ENCODE assay signal across 27 cellular contexts in genomic region chr7:88147949-88148348, GRCh38.
DNase-seq lines count a peak whose midpoint lies in the region; ATAC-seq, FAIRE-seq and TF ChIP-seq lines count a peak whose summit lies in the region.
"Had no signal": no experiment of that assay in that cellular context is flagged by ENCODE, and none has a peak within 500 bp of the region (broad histone marks: within the 10 kb centered on the region; RNA-seq: fewer than 3 reads in every experiment).

No MANE protein-coding gene starts in this region.

- H3K9me1 ChIP-seq in K562 (ENCODE audit: control insufficient read depth, insufficient read depth, low read length): no peaks in the 10 kb centered on the region

- peak overlapping the region; percentile 54 for H3K27ac Mint-ChIP-seq in GM23338
- peak overlapping the region in 2 of 3 experiments; percentile 0 to 23 for H3K27ac Mint-ChIP-seq in nephron
- H3K27ac Mint-ChIP-seq: CD8-positive, alpha-beta T cell; HFFc6 had no signal

- no peaks in the 10 kb centered on the region for H4K20me1 ChIP-seq in GM23338 (replicated peaks; ENCODE audit: insufficient read depth)
- H4K20me1 ChIP-seq in K562 (replicated peaks; ENCODE audit: control insufficient read depth, insufficient read depth, low read length): no peaks in the 10 kb centered on the region

- TF ChIP-seq CTCF in GM23338 (conservative IDR thresholded peaks at IDR 0.05; ENCODE audit: low read depth in 2 of 2): no peak
- TF ChIP-seq CTCF in K562 (IDR thresholded peaks at IDR 0.05 in 2 of 3, conservative IDR thresholded peaks at IDR 0.05 in 1 of 3; ENCODE audit: insufficient read depth in 2 of 3, low read depth in 1 of 3, low read length in 3 of 3): no peak
- TF ChIP-seq CTCF in nephron (IDR thresholded peaks at IDR 0.05; ENCODE audit: unreplicated experiment in 3 of 3): no peak

- ATAC-seq in GM23338: no peak
- peak; percentile 42; the same call in 2 of the 3 replicates for ATAC-seq in K562
- ATAC-seq: CD8-positive, alpha-beta T cell; Panc1; SK-N-SH treated with all-trans-retinoic acid at 6 μM for 48 hours had no signal

- H3K36me3 ChIP-seq in GM23338 (ENCODE audit: insufficient read depth) (no peaks in the 10 kb centered on the region; the same call in 1 of the 2 replicates), K562 (ENCODE audit: control insufficient read depth, insufficient read depth, low read length) (no peaks in the 10 kb centered on the region)
- H3K36me3 ChIP-seq: HAP-1, MG63 had no signal

- no peak for TF ChIP-seq RAD21 in K562 (CRISPR knock-in tag; conservative IDR thresholded peaks at IDR 0.05 in 1 of 2, IDR thresholded peaks at IDR 0.05 in 1 of 2)

- intact Hi-C loops in K562 (cut with micrococcal nuclease): no loop called here

- DNase-seq in G401 (ENCODE audit: low spot score) (peak; percentile 42), GM23338 (ENCODE audit: low spot score) (no peak), K562 (ENCODE audit: extremely low read depth in 1 of 4, low spot score in 3 of 4) (no peak), GM19239 (ENCODE audit: insufficient read length, low spot score) (no peak), NCI-H1417 treated with DMSO at 0.1 percent for 48 hours (lab: John Stamatoyannopoulos, UW) (no peak), GDM1 (lab: John Stamatoyannopoulos, UW) (no peak)
- DNase-seq: Caco-2; CD8-positive, alpha-beta T cell; DMS79 treated with DMSO at 0.1 percent for 48 hours; GOT3; HFFc6; KG1; MG63; NCI-H1105 treated with DMSO at 0.1 percent for 48 hours; NCI-H1694; NCI-H2029 treated with DMSO at 0.1 percent for 48 hours; NCI-H446 treated with DMSO at 0.1 percent for 48 hours; NCI-H526; NCI-H82; NK-92 treated with Interleukin-12 subunit alpha and Interleukin-12 subunit beta, amount 100 ng/mL, for 24 hours had no signal

- no peaks in the 10 kb centered on the region for H3F3A ChIP-seq in GM23338 (replicated peaks; ENCODE audit: low read depth)

- H3K9me3 Mint-ChIP-seq in GM23338: no peaks in the 10 kb centered on the region
- H3K9me3 Mint-ChIP-seq in nephron: no peaks in the 10 kb centered on the region
- H3K9me3 Mint-ChIP-seq: CD8-positive, alpha-beta T cell; HFFc6 had no signal

- TF ChIP-seq EP300 in K562 (IDR thresholded peaks at IDR 0.05; ENCODE audit: low read length): no peak

- H3K79me2 ChIP-seq in GM23338 (replicated peaks; ENCODE audit: insufficient read depth) (no peaks in the 10 kb centered on the region), K562 (ENCODE audit: control insufficient read depth, insufficient read depth, low read length) (no peaks in the 10 kb centered on the region)

- POLR2A ChIA-PET in K562 (lab: Yijun Ruan, JAX): interaction anchor here (0.6 kb wide), 1 partner anchor 55 kb away, joined by 4 read pairs; no protein-coding TSS in a partner anchor

- BruUV-seq in K562 (replicated peaks; lab: Mats Ljungman, UMichigan): no TSS peak

- H2AFZ ChIP-seq in GM23338 (no peak overlapping the region), K562 (ENCODE audit: low read depth, low read length) (no peak overlapping the region)

- FAIRE-seq in K562 (lab: Jason Lieb, UNC): no peak
- FAIRE-seq in GM19239 (lab: Jason Lieb, UNC): no peak
- FAIRE-seq: GM18507, HTR-8/SVneo had no signal

- H3K9ac ChIP-seq in K562 (ENCODE audit: insufficient read depth in 1 of 2, low read depth in 2 of 2, low read length in 2 of 2): no peak overlapping the region

- peaks cover 10% of the 10 kb centered on the region; the same call in 2 of the 3 replicates for H3K4me1 Mint-ChIP-seq in GM23338
- H3K4me1 Mint-ChIP-seq in nephron: no peaks in the 10 kb centered on the region

- 0 out of 3 replicates have a peak, but pooled peaks cover 2% of the 10 kb centered on the region for H3K36me3 Mint-ChIP-seq in GM23338 (ENCODE audit: low read depth)
- H3K36me3 Mint-ChIP-seq in nephron (ENCODE audit: low read depth): no peaks in the 10 kb centered on the region

- H3K4me1 ChIP-seq in GM23338 (ENCODE audit: insufficient read depth) (peaks cover 4% of the 10 kb centered on the region; the same call in 1 of the 2 replicates), K562 (replicated peaks in 1 of 2; ENCODE audit: control insufficient read depth in 2 of 2, insufficient read depth in 2 of 2, low read length in 2 of 2) (no peaks in the 10 kb centered on the region)
- H3K4me1 ChIP-seq: HAP-1 had no signal

- no peak overlapping the region for H3K27ac ChIP-seq in GM23338 (ENCODE audit: low read depth)
- no peak overlapping the region for H3K27ac ChIP-seq in K562 (ENCODE audit: extremely low read depth, low read depth, low read length)
- H3K27ac ChIP-seq: C4-2B had no signal

- WGBS in K562 (ENCODE audit: insufficient coverage, low coverage, missing lambda C conversion rate): 0% methylated on average over 1 of the region's 1 CpG

- H3K4me2 ChIP-seq in GM23338 (no peak overlapping the region), K562 (ENCODE audit: insufficient read depth, low read length) (no peak overlapping the region)

- CTCF ChIA-PET in K562 (lab: Yijun Ruan, JAX; ENCODE audit: low intra/inter-chr PET ratio): no interaction called here

- no peak overlapping the region for H3K4me3 ChIP-seq in GM23338
- H3K4me3 ChIP-seq in K562: no peak overlapping the region
- H3K4me3 ChIP-seq: HAP-1, MG63 had no signal

- no peak overlapping the region for H3K4me3 Mint-ChIP-seq in GM23338
- H3K4me3 Mint-ChIP-seq in nephron: no peak overlapping the region
- H3K4me3 Mint-ChIP-seq: CD8-positive, alpha-beta T cell; HFFc6 had no signal

- no peak for TF ChIP-seq POLR2A in K562 (conservative IDR thresholded peaks at IDR 0.05)

- no peaks in the 10 kb centered on the region for H3K9me2 ChIP-seq in GM23338 (ENCODE audit: insufficient read depth)

- H3K27me3 Mint-ChIP-seq in GM23338 (ENCODE audit: insufficient read depth, low read depth, poor library complexity): no peaks in the 10 kb centered on the region
- no peaks in the 10 kb centered on the region for H3K27me3 Mint-ChIP-seq in nephron (ENCODE audit: low read depth)

- H3K9me3 ChIP-seq in K562 (replicated peaks; ENCODE audit: control insufficient read depth, insufficient read depth, low read depth, low read length): no peaks in the 10 kb centered on the region
- H3K9me3 ChIP-seq: Caco-2, HAP-1, MG63 had no signal

- in situ Hi-C loops in G401 (cut with HindIII; ENCODE audit: low sequenced_read_pairs) (no loop called here), K562 (cut with MboI) (no loop called here)

- H3K27me3 ChIP-seq in GM23338 (ENCODE audit: insufficient read depth) (no peaks in the 10 kb centered on the region), K562 (ENCODE audit: control insufficient read depth in 2 of 2, insufficient read depth in 2 of 2, low read length in 2 of 2) (no peaks in the 10 kb centered on the region)

TF ChIP-seq in GM23338, 12 proteins besides CTCF, POLR2A, EP300 and RAD21 (continues in another document):
- no peak for TF ChIP-seq ZNF331 (CRISPR knock-in tag; IDR thresholded peaks at IDR 0.05; ENCODE audit: low read depth)
- TF ChIP-seq POLR2AphosphoS5 (IDR thresholded peaks at IDR 0.05; ENCODE audit: low read depth): no peak
- TF ChIP-seq STAT1 (IDR thresholded peaks at IDR 0.05; ENCODE audit: unreplicated experiment): no peak
- TF ChIP-seq EZH2 (IDR thresholded peaks at IDR 0.05; ENCODE audit: low read depth, unreplicated experiment): no peak

TF ChIP-seq in K562, 482 proteins besides CTCF, POLR2A, EP300 and RAD21 (continues in another document):
- TF ChIP-seq ZC3H4 (CRISPR knock-in tag; IDR thresholded peaks at IDR 0.05; ENCODE audit: borderline replicate concordance): no peak
- TF ChIP-seq REST (CRISPR knock-in tag; IDR thresholded peaks at IDR 0.05; ENCODE audit: low read depth): no peak
- no peak for TF ChIP-seq DPF2 (IDR thresholded peaks at IDR 0.05)
- TF ChIP-seq MCM7 (IDR thresholded peaks at IDR 0.05): no peak
- TF ChIP-seq THAP7 (CRISPR knock-in tag; IDR thresholded peaks at IDR 0.05): no peak
- no peak for TF ChIP-seq GTF2A2 (tag; IDR thresholded peaks at IDR 0.05)
- TF ChIP-seq DDX20 (tag; IDR thresholded peaks at IDR 0.05; ENCODE audit: low read depth): no peak
- no peak for TF ChIP-seq PML (IDR thresholded peaks at IDR 0.05; ENCODE audit: low read length)
- no peak for TF ChIP-seq NCOA4 (IDR thresholded peaks at IDR 0.05; ENCODE audit: partially characterized antibody)
- no peak for TF ChIP-seq HES1 (IDR thresholded peaks at IDR 0.05; ENCODE audit: low read depth)
- TF ChIP-seq SUPT5H (IDR thresholded peaks at IDR 0.05): no peak
